19 cellular contexts compared by ENCODE assay signal in genomic region chr5:133106343-133106742, GRCh38.
"Had no signal": no experiment of that assay in that cellular context is flagged by ENCODE, and none has a peak within 500 bp of the region (broad histone marks: within the 10 kb centered on the region; RNA-seq: fewer than 3 reads in every experiment).

No MANE protein-coding gene starts in this region.

- DNase-seq: activated CD4-positive, alpha-beta T cell treated with anti-CD3 and anti-CD28 coated beads, Interleukin-2, amount 50 U/mL, for 48 hours; activated CD4-positive, CD25-positive, alpha-beta regulatory T cell treated with anti-CD3 and anti-CD28 coated beads, Interleukin-2, amount 50 U/mL, for 72 hours; activated CD8-positive, alpha-beta memory T cell treated with anti-CD3 and anti-CD28 coated beads, Interleukin-2, amount 50 U/mL, for 4 hours; activated naive CD4-positive, alpha-beta T cell treated with Interleukin-2 at 50 U/mL for 16 hours; body of pancreas; central memory CD4-positive, alpha-beta T cell; cortex of kidney; effector memory CD4-positive, alpha-beta T cell; gastrocnemius medialis; heart right ventricle; islet precursor cell; pancreas; stimulated activated CD4-positive, alpha-beta T cell treated with anti-CD3 and anti-CD28 coated beads, Interleukin-15, amount 100 ng/mL, for 24 hours; stimulated activated CD4-positive, alpha-beta T cell treated with anti-CD3 and anti-CD28 coated beads, Interleukin-4, amount 100 ng/mL, for 4 hours had no signal

- ATAC-seq: body of pancreas, left lobe of liver, pancreas had no signal

- H3K4me3 ChIP-seq: body of pancreas, gastrocnemius medialis, heart right ventricle, pancreas, thyroid gland, vagina had no signal

- H3K27me3 ChIP-seq: body of pancreas, gastrocnemius medialis, pancreas, thyroid gland, vagina had no signal

- H3K4me1 ChIP-seq: pancreas, vagina had no signal

- H3K4me3 Mint-ChIP-seq: activated T-helper 1 cell treated with anti-CD3 and anti-CD28 coated beads, Interleukin-12 subunit alpha, Interleukin-12 subunit beta, Interleukin-2, Interleukin-4 antibody, amounts not matched to agents 30 ng/mL and 10 ng/mL and 1 ng/mL, durations not matched to agents 14 hours and 24 hours and 36 hours had no signal

- H3K27ac ChIP-seq: body of pancreas, epithelial cell of prostate, heart right ventricle, pancreas, thyroid gland, vagina had no signal

- H3K9me3 Mint-ChIP-seq: activated T-helper 1 cell treated with anti-CD3 and anti-CD28 coated beads, Interleukin-12 subunit alpha, Interleukin-12 subunit beta, Interleukin-2, Interleukin-4 antibody, amounts not matched to agents 30 ng/mL and 10 ng/mL and 1 ng/mL, durations not matched to agents 14 hours and 24 hours and 36 hours had no signal
